In the genomic region with DNA sequence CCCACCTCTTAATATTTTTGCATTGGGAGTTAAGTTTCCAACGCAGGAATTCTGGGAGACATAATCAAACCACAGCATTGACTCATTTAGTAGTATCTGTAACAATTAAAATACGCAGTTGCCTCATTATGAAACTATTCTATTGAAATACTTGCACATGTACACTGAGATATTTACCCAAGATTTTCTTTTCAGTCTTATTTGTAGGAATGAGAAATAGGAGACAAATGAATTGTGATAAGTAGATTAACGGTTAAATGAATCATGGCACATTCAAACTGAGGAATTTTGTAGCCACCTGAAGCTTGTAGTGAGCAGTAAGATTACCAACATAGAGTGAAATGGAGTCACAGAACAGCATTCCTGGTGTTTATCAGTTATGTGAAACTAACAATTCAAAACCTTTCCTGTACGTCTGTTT, we compare ENCODE assay signal across 23 cellular contexts. TPM values are rescaled to one million over a fixed set of nuclear protein-coding genes. Genes with fewer than 3 reads are reported as not detected.
DNase-seq lines count a peak whose midpoint lies in the region; ATAC-seq and TF ChIP-seq lines count a peak whose summit lies in the region.
"Had no signal": no experiment of that assay in that cellular context is flagged by ENCODE, and none has a peak within 500 bp of the region (broad histone marks: within the 10 kb centered on the region; RNA-seq: fewer than 3 reads in every experiment).

No MANE protein-coding gene starts in this region.

- peak overlapping the region; percentile 36; the same call in 1 of the 2 replicates for H3K18ac ChIP-seq in IMR-90 (ENCODE audit: low read depth, low read length)

- peaks cover under 1% of the 10 kb centered on the region; the same call in 1 of the 2 replicates for H3K9me3 ChIP-seq in IMR-90 (ENCODE audit: control insufficient read depth, insufficient read depth, low read length)
- H3K9me3 ChIP-seq in CD8-positive, alpha-beta memory T cell (ENCODE audit: low read length) = no peaks in the 10 kb centered on the region
- H3K9me3 ChIP-seq: gastroesophageal sphincter, pancreas, right lobe of liver, suprapubic skin had no signal

- H3K27ac ChIP-seq in IMR-90 (ENCODE audit: insufficient read depth, low read length) (no peak overlapping the region), foreskin keratinocyte (no peak overlapping the region)
- no peak overlapping the region for H3K27ac ChIP-seq in CD8-positive, alpha-beta memory T cell (ENCODE audit: low read depth, low read length)
- H3K27ac ChIP-seq: brain microvascular endothelial cell, gastroesophageal sphincter, pancreas, right lobe of liver, suprapubic skin had no signal

- peak overlapping the region in 1 of 2 experiments; percentile 68; a peak in 2 of 4 replicates for H4K8ac ChIP-seq in IMR-90 (ENCODE audit: low read depth in 2 of 2, low read length in 2 of 2)

- H3K9me1 ChIP-seq in IMR-90 (ENCODE audit: insufficient read depth, low read length) = peaks cover 13% of the 10 kb centered on the region

- H2BK5ac ChIP-seq in IMR-90 (ENCODE audit: low read depth, low read length, poor library complexity, severe bottlenecking) = peak overlapping the region; percentile 76

- no peak for TF ChIP-seq RAD21 in IMR-90 (IDR thresholded peaks at IDR 0.05; ENCODE audit: low read length)

- H2BK20ac ChIP-seq in IMR-90 (ENCODE audit: low read depth, low read length) = peak overlapping the region; percentile 57

- H2AK9ac ChIP-seq in IMR-90 (replicated peaks; ENCODE audit: low read depth, low read length, poor library complexity) = no peak overlapping the region

- TF ChIP-seq CTCF in AG09309 (IDR thresholded peaks at IDR 0.05; ENCODE audit: control insufficient read depth, insufficient read depth, low read depth, low read length, missing control alignments) = no peak
- TF ChIP-seq CTCF in IMR-90 (conservative IDR thresholded peaks at IDR 0.05; ENCODE audit: low read depth, low read length) = no peak
- no peak for TF ChIP-seq CTCF in astrocyte of the cerebellum (IDR thresholded peaks at IDR 0.05; ENCODE audit: low read depth, low read length, missing control alignments)
- TF ChIP-seq CTCF in foreskin keratinocyte (conservative IDR thresholded peaks at IDR 0.05) = no peak
- TF ChIP-seq CTCF in GM10248 (IDR thresholded peaks at IDR 0.05; ENCODE audit: control extremely low read depth, extremely low read depth, low read depth, missing control alignments) = no peak

- H3K4me1 Mint-ChIP-seq in CD8-positive, alpha-beta memory T cell = no peaks in the 10 kb centered on the region
- H3K4me1 Mint-ChIP-seq: natural killer cell had no signal

- H3K79me1 ChIP-seq in IMR-90 (ENCODE audit: low read depth in 1 of 2, low read length in 2 of 2) = 0 out of 4 replicates have a peak, but pooled peaks cover 0 to 10% of the 10 kb centered on the region in 2 experiments

- no peak overlapping the region for H3K4ac ChIP-seq in IMR-90 (ENCODE audit: low read depth, low read length)

- H3K36me3 Mint-ChIP-seq in CD8-positive, alpha-beta memory T cell = peaks cover 3 to 33% (median 8%) of the 10 kb centered on the region in 3 donors

- intact Hi-C loops in IMR-90 (cut with micrococcal nuclease) = no loop called here

- no peak overlapping the region for H3K27ac Mint-ChIP-seq in CD8-positive, alpha-beta memory T cell
- H3K27ac Mint-ChIP-seq: activated T-cell treated with anti-CD3 and anti-CD28 coated beads, Interleukin-2, amount 50 U/mL, for 24 hours; CD4-positive, CD25-positive, alpha-beta regulatory T cell; dendritic cell treated with granulocyte-macrophage colony-stimulating factor and Interleukin-4, amounts not matched to agents 40 ng/mL and 50 ng/mL, for 4 days; natural killer cell had no signal

- whole genome bisulfite sequencing in IMR-90 (ENCODE audit: extremely low coverage in 2 of 2, insufficient read length in 1 of 2), 2 experiments = 20% methylated on average over 1 of the region's 4 CpGs; no CpG with 5 or more reads in 1 of the 2 experiments

- no peak overlapping the region for H3K9ac ChIP-seq in IMR-90 (ENCODE audit: low read depth, low read length)

- TF ChIP-seq POLR2A in IMR-90 (IDR thresholded peaks at IDR 0.05; ENCODE audit: low read depth, low read length) = no peak

- peak overlapping the region; percentile 21; the same call in 1 of the 2 replicates for H2BK120ac ChIP-seq in IMR-90 (ENCODE audit: low read depth, low read length)

- H4K91ac ChIP-seq in IMR-90 (ENCODE audit: insufficient read depth, low read depth, low read length) = no peak overlapping the region

- H3K56ac ChIP-seq in IMR-90 (ENCODE audit: extremely low read depth, insufficient read depth, low read length) = 0 out of 2 replicates have a peak overlapping the region, but pooled peaks have one; percentile 22

- peak overlapping the region; percentile 24; the same call in 1 of the 2 replicates for H2AK5ac ChIP-seq in IMR-90 (ENCODE audit: low read depth, low read length)

- no peak overlapping the region for H3K4me3 Mint-ChIP-seq in CD8-positive, alpha-beta memory T cell
- H3K4me3 Mint-ChIP-seq: activated T-cell treated with anti-CD3 and anti-CD28 coated beads, Interleukin-2, amount 50 U/mL, for 24 hours; CD4-positive, CD25-positive, alpha-beta regulatory T cell; dendritic cell treated with granulocyte-macrophage colony-stimulating factor and Interleukin-4, amounts not matched to agents 40 ng/mL and 50 ng/mL, for 4 days; natural killer cell had no signal

- H3K4me1 ChIP-seq in IMR-90 (ENCODE audit: control insufficient read depth, insufficient read depth, low read length) (peaks cover 5% of the 10 kb centered on the region; the same call in 1 of the 2 replicates), foreskin keratinocyte (no peaks in the 10 kb centered on the region)
- H3K4me1 ChIP-seq in CD8-positive, alpha-beta memory T cell (ENCODE audit: insufficient read depth, low read length) = no peaks in the 10 kb centered on the region
- H3K4me1 ChIP-seq: gastroesophageal sphincter, pancreas, right lobe of liver, suprapubic skin had no signal

- no peaks in the 10 kb centered on the region for H3K27me3 ChIP-seq in IMR-90 (ENCODE audit: control insufficient read depth, insufficient read depth, low read length)
- no peaks in the 10 kb centered on the region for H3K27me3 ChIP-seq in foreskin keratinocyte
- no peaks in the 10 kb centered on the region for H3K27me3 ChIP-seq in CD8-positive, alpha-beta memory T cell (ENCODE audit: insufficient read depth, low read length, poor library complexity, severe bottlenecking)
- H3K27me3 ChIP-seq: brain microvascular endothelial cell, gastroesophageal sphincter, pancreas, right lobe of liver, suprapubic skin had no signal

- H3K27me3 Mint-ChIP-seq in CD8-positive, alpha-beta memory T cell = peaks cover 0 to 2% of the 10 kb centered on the region in 2 donors
- H3K27me3 Mint-ChIP-seq: activated T-cell treated with anti-CD3 and anti-CD28 coated beads, Interleukin-2, amount 50 U/mL, for 24 hours; dendritic cell treated with granulocyte-macrophage colony-stimulating factor and Interleukin-4, amounts not matched to agents 40 ng/mL and 50 ng/mL, for 4 days had no signal

- H3K14ac ChIP-seq in IMR-90 (replicated peaks; ENCODE audit: low read depth, low read length) = no peak overlapping the region

- in situ Hi-C loops in IMR-90 (cut with MboI; ENCODE audit: low sequenced_read_pairs) (no loop called here), astrocyte of the cerebellum (cut with HindIII; ENCODE audit: low sequenced_read_pairs) (no loop called here)

- H4K5ac ChIP-seq in IMR-90 (ENCODE audit: low read depth, low read length) = no peak overlapping the region

- H4K20me1 ChIP-seq in IMR-90 (ENCODE audit: insufficient read depth, low read length) = no peaks in the 10 kb centered on the region

- CTCF ChIA-PET in IMR-90 (lab: Yijun Ruan, JAX) = no interaction called here
- CTCF ChIA-PET in GM10248 (lab: Yijun Ruan, JAX) = interaction anchor here (3.0 kb wide), 1 partner anchor 17 kb away, joined by 14 read pairs; no protein-coding TSS in a partner anchor
- CTCF ChIA-PET in CD8-positive, alpha-beta memory T cell (lab: Charles Lee) = interaction anchor here (1.0 kb wide), 1 partner anchor 244 kb away, joined by 3 read pairs; no protein-coding TSS in a partner anchor

- peaks cover 11% of the 10 kb centered on the region for H3K36me3 ChIP-seq in IMR-90 (ENCODE audit: control insufficient read depth, insufficient read depth, low read length)
- H3K36me3 ChIP-seq in CD8-positive, alpha-beta memory T cell (ENCODE audit: insufficient read depth, low read length) = peaks cover 4% of the 10 kb centered on the region

- no peak overlapping the region for H2AFZ ChIP-seq in IMR-90 (replicated peaks; ENCODE audit: low read length, poor library complexity)

- no peak overlapping the region for H3K4me3 ChIP-seq in AG09309 (ENCODE audit: control insufficient read depth, low read depth, low read length)
- no peak overlapping the region for H3K4me3 ChIP-seq in IMR-90 (ENCODE audit: insufficient read depth, low read depth, low read length)
- no peak overlapping the region for H3K4me3 ChIP-seq in astrocyte of the cerebellum (ENCODE audit: low read depth, low read length)
- H3K4me3 ChIP-seq in CD8-positive, alpha-beta memory T cell (ENCODE audit: low read length) = no peak overlapping the region
- H3K4me3 ChIP-seq: gastroesophageal sphincter, pancreas, right lobe of liver, suprapubic skin had no signal

- H3K9me3 Mint-ChIP-seq in CD8-positive, alpha-beta memory T cell = peaks cover 0 to 3% (median under 1%) of the 10 kb centered on the region in 5 donors
- H3K9me3 Mint-ChIP-seq: activated T-cell treated with anti-CD3 and anti-CD28 coated beads, Interleukin-2, amount 50 U/mL, for 24 hours; dendritic cell treated with granulocyte-macrophage colony-stimulating factor and Interleukin-4, amounts not matched to agents 40 ng/mL and 50 ng/mL, for 4 days; natural killer cell had no signal

- H3K23ac ChIP-seq in IMR-90 (ENCODE audit: low read depth, low read length) = no peak overlapping the region

- DNase-seq in AG09309 (ENCODE audit: low read depth) (peak; percentile 34), IMR-90 (peak; percentile 74), astrocyte of the cerebellum (ENCODE audit: low read depth) (peak; percentile 16), foreskin keratinocyte (peak; percentile 18 to 25), GM10248 (ENCODE audit: extremely low spot score) (no peak), H4 (ENCODE audit: low spot score) (no peak)
- DNase-seq in CD8-positive, alpha-beta memory T cell = no peak
- DNase-seq: activated CD4-positive, alpha-beta T cell treated with anti-CD3 and anti-CD28 coated beads for 1 hour; activated naive CD4-positive, alpha-beta T cell treated with anti-CD3 and anti-CD28 coated beads, Interleukin-2, amount 50 U/mL, for 16 hours; activated T-cell treated with anti-CD3 and anti-CD28 coated beads, Interleukin-2, amount 50 U/mL, for 24 hours; brain microvascular endothelial cell; CD4-positive, CD25-positive, alpha-beta regulatory T cell; Karpas-422; natural killer cell; NCI-H1105; NCI-H2029 treated with DMSO at 0.1 percent for 48 hours; pancreas; right lobe of liver; stimulated activated CD4-positive, alpha-beta T cell treated with anti-CD3 and anti-CD28 coated beads, Interleukin-15, amount 100 ng/mL, for 24 hours had no signal

- dilution Hi-C loops in IMR-90 (cut with HindIII; ENCODE audit: low sequenced_read_pairs, unreplicated experiment) = no loop called here

- H2BK15ac ChIP-seq in IMR-90 (ENCODE audit: low read depth, low read length) = peak overlapping the region; percentile 70; the same call in 2 of the 3 replicates

- POLR2A ChIA-PET in IMR-90 (lab: Charles Lee; ENCODE audit: unreplicated experiment) (no interaction called here), GM10248 (lab: Yijun Ruan, JAX) (no interaction called here)
- POLR2A ChIA-PET in CD8-positive, alpha-beta memory T cell (lab: Charles Lee) = no interaction called here

- ATAC-seq in IMR-90 (ENCODE audit: low read depth) (peak; percentile 82), foreskin keratinocyte (no peak), GM19035 (IDR thresholded peaks at IDR 0.05; ENCODE audit: unreplicated experiment) (no peak)
- ATAC-seq: gastroesophageal sphincter, natural killer cell, pancreas, right lobe of liver had no signal

- H3K4me2 ChIP-seq in IMR-90 (ENCODE audit: low read depth, low read length) = peak overlapping the region; percentile 73; the same call in 1 of the 2 replicates

- BruUV-seq in IMR-90 (replicated peaks; lab: Mats Ljungman, UMichigan) = no TSS peak

RNA-seq across cellular contexts. Expression of a gene that starts 18.1 kb away (rescaled TPM):
- total RNA-seq in IMR-90 (2012; rRNA removed) (9.5 and 14.7 TPM in 2 replicates), foreskin keratinocyte (19.1 and 20.9 TPM in 2 replicates)
- polyA plus RNA-seq in IMR-90 (2012; rRNA removed) (18.1 and 18.3 TPM in 2 replicates), foreskin keratinocyte (27.2 and 28.1 TPM in 2 replicates)
- polyA plus RNA-seq in IMR-90 (2012; cell fraction: cytosol; rRNA removed) = 5.6 and 7.2 TPM in 2 replicates
- 7.2 and 14.9 TPM in 2 replicates for polyA plus RNA-seq in IMR-90 (2012; cell fraction: nucleus; rRNA removed; ENCODE audit: low replicate concordance)
- total RNA-seq in CD8-positive, alpha-beta memory T cell = 10 to 100 TPM; 26.0 to 27.7 TPM
- 23.3 TPM for polyA plus RNA-seq in CD8-positive, alpha-beta memory T cell
- 15.8 and 24.9 TPM in 2 replicates for total RNA-seq in H4 (2014; rRNA removed; shearing (Covaris generic))

RNA-seq across cellular contexts. Expression of a gene that starts 28.5 kb away (rescaled TPM):
- 12.2 and 22.2 TPM in 2 replicates for total RNA-seq in IMR-90 (2012; rRNA removed)
- polyA plus RNA-seq in IMR-90 (2012; rRNA removed) = 8.9 and 11.3 TPM in 2 replicates
- polyA plus RNA-seq in IMR-90 (2012; cell fraction: cytosol; rRNA removed) = 1.8 and 2.3 TPM in 2 replicates
- polyA plus RNA-seq in IMR-90 (2012; cell fraction: nucleus; rRNA removed; ENCODE audit: low replicate concordance) = 1.1 and 5.8 TPM in 2 replicates
- total RNA-seq in foreskin keratinocyte = 25.4 and 26.7 TPM in 2 replicates
- 18.1 and 21.3 TPM in 2 replicates for polyA plus RNA-seq in foreskin keratinocyte
- total RNA-seq in CD8-positive, alpha-beta memory T cell = 10 to 100 TPM; 27.6 to 31.5 TPM
- polyA plus RNA-seq in CD8-positive, alpha-beta memory T cell = 54.1 TPM
- 41.2 and 51.6 TPM in 2 replicates for total RNA-seq in H4 (2014; rRNA removed; shearing (Covaris generic))

RNA-seq across cellular contexts. Expression of a gene that starts 38.2 kb away (rescaled TPM):
- total RNA-seq in IMR-90 (2012; rRNA removed) = 9.5 and 11.9 TPM in 2 replicates
- 6.5 and 7.9 TPM in 2 replicates for polyA plus RNA-seq in IMR-90 (2012; rRNA removed)
- polyA plus RNA-seq in IMR-90 (2012; cell fraction: cytosol; rRNA removed) = 2.5 and 3.6 TPM in 2 replicates
- polyA plus RNA-seq in IMR-90 (2012; cell fraction: nucleus; rRNA removed; ENCODE audit: low replicate concordance) = 1.9 and 7.4 TPM in 2 replicates
- total RNA-seq in foreskin keratinocyte = 6.2 and 8.9 TPM in 2 replicates
- 3.4 and 4.0 TPM in 2 replicates for polyA plus RNA-seq in foreskin keratinocyte
- 10 to 100 TPM; 10.0 to 11.1 TPM for total RNA-seq in CD8-positive, alpha-beta memory T cell
- polyA plus RNA-seq in CD8-positive, alpha-beta memory T cell = 14.6 TPM
- 14.7 and 14.9 TPM in 2 replicates for total RNA-seq in H4 (2014; rRNA removed; shearing (Covaris generic))

Comparison
In these comparisons a context has a peak if more than half of its experiments do, and no peak if none do; other contexts are left out.
1. DNase-seq: peak in AG09309 (single experiment), IMR-90 (single experiment), astrocyte of the cerebellum (single experiment) and foreskin keratinocyte (2 of 2); none in GM10248 (single experiment), CD8-positive, alpha-beta memory T cell (0 of 5) and H4 (single experiment).